14 cellular contexts compared by ENCODE assay signal in genomic region chr15:62795171-62795570, GRCh38.
"Had no signal": no experiment of that assay in that cellular context is flagged by ENCODE, and none has a peak within 500 bp of the region (broad histone marks: within the 10 kb centered on the region; RNA-seq: fewer than 3 reads in every experiment).

No MANE protein-coding gene starts in this region.

- H3K36me3 Mint-ChIP-seq: activated naive CD8-positive, alpha-beta T cell treated with anti-CD3 and anti-CD28 coated beads, Interleukin-2, amount 10 ng/mL, durations not matched to agents 7 days and 5 days; natural killer cell; stimulated activated naive B cell treated with anti-CD40 and anti-IgM and Interleukin-4, amounts not matched to agents 10 μg/mL and 1 μg/mL and 100 μg/mL, for 72 hours had no signal

- H3K4me3 ChIP-seq: lower lobe of right lung, sigmoid colon, spleen, tibial nerve, vagina had no signal

- H3K36me3 ChIP-seq: spleen had no signal

- H3K27ac Mint-ChIP-seq: activated naive CD8-positive, alpha-beta T cell treated with anti-CD3 and anti-CD28 coated beads, Interleukin-2, amount 10 ng/mL, durations not matched to agents 7 days and 5 days; effector memory CD8-positive, alpha-beta T cell; natural killer cell; stimulated activated naive B cell treated with anti-CD40 and anti-IgM and Interleukin-4, amounts not matched to agents 10 μg/mL and 1 μg/mL and 100 μg/mL, for 72 hours had no signal

- H3K27me3 ChIP-seq: sigmoid colon, spleen, tibial nerve, vagina had no signal

- H3K4me1 Mint-ChIP-seq: activated naive CD8-positive, alpha-beta T cell treated with anti-CD3 and anti-CD28 coated beads, Interleukin-2, amount 10 ng/mL, durations not matched to agents 7 days and 5 days; natural killer cell; stimulated activated naive B cell treated with anti-CD40 and anti-IgM and Interleukin-4, amounts not matched to agents 10 μg/mL and 1 μg/mL and 100 μg/mL, for 72 hours had no signal

- H3K9me3 Mint-ChIP-seq: activated naive CD8-positive, alpha-beta T cell treated with anti-CD3 and anti-CD28 coated beads, Interleukin-2, amount 10 ng/mL, durations not matched to agents 7 days and 5 days; effector memory CD8-positive, alpha-beta T cell; natural killer cell; stimulated activated naive B cell treated with anti-CD40 and anti-IgM and Interleukin-4, amounts not matched to agents 10 μg/mL and 1 μg/mL and 100 μg/mL, for 72 hours had no signal

- DNase-seq: activated CD4-positive, alpha-beta T cell treated with anti-CD3 and anti-CD28 coated beads, Interleukin-2, amount 50 U/mL, for 48 hours; activated naive CD4-positive, alpha-beta T cell; activated naive CD8-positive, alpha-beta T cell treated with anti-CD3 and anti-CD28 coated beads, Interleukin-2, amount 10 ng/mL, durations not matched to agents 7 days and 5 days; amygdala; caudate nucleus; effector memory CD8-positive, alpha-beta T cell; lower lobe of right lung; natural killer cell; nucleus accumbens; sigmoid colon; spleen; stimulated activated naive B cell treated with anti-CD40 and anti-IgM and Interleukin-4, amounts not matched to agents 10 μg/mL and 1 μg/mL and 100 μg/mL, for 72 hours had no signal

- H3K4me1 ChIP-seq: lower lobe of right lung, spleen, tibial nerve, vagina had no signal

- H3K4me3 Mint-ChIP-seq: activated naive CD8-positive, alpha-beta T cell treated with anti-CD3 and anti-CD28 coated beads, Interleukin-2, amount 10 ng/mL, durations not matched to agents 7 days and 5 days; effector memory CD8-positive, alpha-beta T cell; natural killer cell; stimulated activated naive B cell treated with anti-CD40 and anti-IgM and Interleukin-4, amounts not matched to agents 10 μg/mL and 1 μg/mL and 100 μg/mL, for 72 hours had no signal

- H3K27me3 Mint-ChIP-seq: activated naive CD8-positive, alpha-beta T cell treated with anti-CD3 and anti-CD28 coated beads, Interleukin-2, amount 10 ng/mL, durations not matched to agents 7 days and 5 days had no signal

- H3K9me3 ChIP-seq: lower lobe of right lung, sigmoid colon, spleen, tibial nerve, vagina had no signal

- ATAC-seq: effector memory CD8-positive, alpha-beta T cell; lower lobe of right lung; natural killer cell; stimulated activated naive B cell treated with anti-CD40 and anti-IgM and Interleukin-4, amounts not matched to agents 10 μg/mL and 1 μg/mL and 100 μg/mL, for 72 hours had no signal

- H3K27ac ChIP-seq: lower lobe of right lung, sigmoid colon, spleen, tibial nerve, vagina had no signal
